26 cellular contexts compared by ENCODE assay signal in genomic region chr1:226604846-226605572, GRCh38. TPM values are rescaled to one million over a fixed set of nuclear protein-coding genes. Genes with fewer than 3 reads are reported as not detected.
DNase-seq lines count a peak whose midpoint lies in the region; ATAC-seq and TF ChIP-seq lines count a peak whose summit lies in the region.
"Had no signal": no experiment of that assay in that cellular context is flagged by ENCODE, and none has a peak within 500 bp of the region (broad histone marks: within the 10 kb centered on the region; RNA-seq: fewer than 3 reads in every experiment).

No MANE protein-coding gene starts in this region.

- no peak for DNase-seq in Caco-2
- no peak for DNase-seq in NT2/D1 (ENCODE audit: low read depth, low spot score)
- peak; percentile 38 for DNase-seq in fibroblast of mammary gland (ENCODE audit: low read depth)
- no peak for DNase-seq in neuronal stem cell (ENCODE audit: low spot score)
- DNase-seq in amniotic stem cell (lab: John Stamatoyannopoulos, UW), result no peak
- DNase-seq: activated CD4-positive, alpha-beta T cell treated with anti-CD3 and anti-CD28 coated beads, Interleukin-2, amount 50 U/mL, for 48 hours; activated naive CD4-positive, alpha-beta T cell treated with anti-CD3 and anti-CD28 coated beads, Interleukin-2, amount 50 U/mL, for 16 hours; activated T-cell treated with anti-CD3 and anti-CD28 coated beads, Interleukin-2, amount 50 U/mL, for 1 hour; CD4-positive, CD25-positive, alpha-beta regulatory T cell; dermis blood vessel endothelial cell; DMS53; KBM-7; MV-4-11; naive B cell; NCI-H2029; NCI-H345; PC-3; stimulated activated CD8-positive, alpha-beta memory T cell treated with anti-CD3 and anti-CD28 coated beads, Interleukin-4, amount 100 ng/mL, for 48 hours; WERI-Rb-1 had no signal

- H3K14ac ChIP-seq in neuronal stem cell (ENCODE audit: low read length), result no peak overlapping the region

- H3K4me1 ChIP-seq in Caco-2 (peaks cover 11% of the 10 kb centered on the region), NT2/D1 (ENCODE audit: insufficient read depth, insufficient read length) (peaks cover 64% of the 10 kb centered on the region), neuronal stem cell (ENCODE audit: control insufficient read depth in 2 of 2, insufficient read depth in 1 of 2, low read depth in 1 of 2, low read length in 2 of 2) (peaks cover 3 to 30% of the 10 kb centered on the region in 2 donors)

- peak overlapping the region; percentile 69 for H3K9ac ChIP-seq in NT2/D1 (ENCODE audit: insufficient read length, low read depth)
- H3K9ac ChIP-seq in neuronal stem cell (ENCODE audit: low read depth, low read length, poor library complexity), result peak overlapping the region; percentile 67

- peak overlapping the region; percentile 21 for H3K4me2 ChIP-seq in neuronal stem cell (ENCODE audit: insufficient read depth, low read length, poor library complexity, severe bottlenecking)

- H3K23ac ChIP-seq in neuronal stem cell (ENCODE audit: low read depth, low read length, poor library complexity), result peak overlapping the region; percentile 23

- H3K4me1 Mint-ChIP-seq in Caco-2 (ENCODE audit: low read depth, unreplicated experiment), result peaks cover 4% of the 10 kb centered on the region

- peak overlapping the region; percentile 96 for H2BK12ac ChIP-seq in neuronal stem cell (ENCODE audit: low read length)

- H3K4me3 ChIP-seq in Caco-2 (ENCODE audit: low read depth, low read length), result no peak overlapping the region
- H3K4me3 ChIP-seq in NT2/D1 (ENCODE audit: insufficient read length, low read depth), result no peak overlapping the region
- H3K4me3 ChIP-seq in fibroblast of mammary gland (ENCODE audit: control insufficient read depth, low read depth, low read length), result no peak overlapping the region
- H3K4me3 ChIP-seq in neuronal stem cell (ENCODE audit: low read length in 2 of 2), result no peak overlapping the region
- H3K4me3 ChIP-seq: left lung, prostate gland had no signal

- POLR2A ChIA-PET in Caco-2 (lab: Charles Lee), result no interaction called here

- no peaks in the 10 kb centered on the region for H3K79me1 ChIP-seq in neuronal stem cell (ENCODE audit: low read depth, low read length)

- no peaks in the 10 kb centered on the region for H3K36me3 ChIP-seq in Caco-2 (ENCODE audit: control insufficient read depth, insufficient read depth, low read length)
- H3K36me3 ChIP-seq in NT2/D1 (ENCODE audit: insufficient read depth, insufficient read length, low read length), result no peaks in the 10 kb centered on the region
- no peaks in the 10 kb centered on the region for H3K36me3 ChIP-seq in neuronal stem cell (replicated peaks in 1 of 2; ENCODE audit: control insufficient read depth in 2 of 2, insufficient read depth in 2 of 2, low read length in 2 of 2)
- H3K36me3 ChIP-seq: left lung, prostate gland, WERI-Rb-1 had no signal

- CTCF ChIA-PET in Caco-2 (lab: Charles Lee), result interaction anchor here (1.2 to 1.6 kb wide), 3 partner anchors 35 to 57 kb away, joined by 3 to 8 read pairs (median 3); partner anchors contain the start of gene STUM

- intact Hi-C loops in Caco-2 (cut with micrococcal nuclease; ENCODE audit: unreplicated experiment), result loop anchor here (2.0 kb wide), 1 partner anchor 56 kb away; the partner anchor contains the start of gene STUM

- no peak overlapping the region for H4K8ac ChIP-seq in neuronal stem cell (ENCODE audit: low read depth, low read length)

- H2AFZ ChIP-seq in neuronal stem cell (ENCODE audit: low read length), result peak overlapping the region; percentile 43

- peak overlapping the region; percentile 80 for H2BK15ac ChIP-seq in neuronal stem cell (ENCODE audit: low read length)

- peak overlapping the region; percentile 97 for H3K18ac ChIP-seq in neuronal stem cell (ENCODE audit: low read length)

- ATAC-seq in HG02642 (IDR thresholded peaks at IDR 0.05; ENCODE audit: poor library complexity, unreplicated experiment) (no peak), GM19395 (IDR thresholded peaks at IDR 0.05; ENCODE audit: unreplicated experiment) (no peak), GM18907 (IDR thresholded peaks at IDR 0.05; ENCODE audit: unreplicated experiment) (no peak)
- ATAC-seq: left lung, PC-3 had no signal

- peaks cover 5% of the 10 kb centered on the region for H3K36me3 Mint-ChIP-seq in Caco-2 (ENCODE audit: insufficient read depth, unreplicated experiment)
- H3K36me3 Mint-ChIP-seq: CD4-positive, CD25-positive, alpha-beta regulatory T cell; naive B cell had no signal

- H2AK5ac ChIP-seq in neuronal stem cell (ENCODE audit: low read depth, low read length), result peak overlapping the region; percentile 69

- H3K27ac ChIP-seq in neuronal stem cell (replicated peaks; ENCODE audit: low read length), result peak overlapping the region; percentile 50
- H3K27ac ChIP-seq: left lung, prostate gland, WERI-Rb-1 had no signal

- H3K9me3 ChIP-seq in Caco-2 (no peaks in the 10 kb centered on the region), NT2/D1 (ENCODE audit: insufficient read depth, low read length) (no peaks in the 10 kb centered on the region), neuronal stem cell (replicated peaks in 1 of 2; ENCODE audit: control insufficient read depth in 2 of 2, insufficient read depth in 1 of 2, low read depth in 1 of 2, low read length in 2 of 2) (no peaks in the 10 kb centered on the region)
- H3K9me3 ChIP-seq: left lung, prostate gland had no signal

- peak overlapping the region; percentile 57 for H4K91ac ChIP-seq in neuronal stem cell (ENCODE audit: low read depth, low read length, poor library complexity)

- peak overlapping the region; percentile 83 for H2BK5ac ChIP-seq in neuronal stem cell (ENCODE audit: low read length)

- no peaks in the 10 kb centered on the region for H3K27me3 ChIP-seq in Caco-2 (replicated peaks; ENCODE audit: control insufficient read depth, insufficient read depth, low read length)
- no peaks in the 10 kb centered on the region for H3K27me3 ChIP-seq in NT2/D1 (ENCODE audit: insufficient read depth, insufficient read length)
- H3K27me3 ChIP-seq in neuronal stem cell (ENCODE audit: control insufficient read depth in 3 of 3, insufficient read depth in 3 of 3, low read depth in 1 of 3, low read length in 3 of 3), result peaks cover 0 to 67% (median 0%) of the 10 kb centered on the region in 3 experiments
- H3K27me3 ChIP-seq: left lung had no signal

- TF ChIP-seq CTCF in Caco-2 (IDR thresholded peaks at IDR 0.05; ENCODE audit: insufficient read depth in 1 of 2, low read depth in 1 of 2, low read length in 1 of 2, severe bottlenecking in 1 of 2, unreplicated experiment in 1 of 2), result no peak
- TF ChIP-seq CTCF in fibroblast of mammary gland (conservative IDR thresholded peaks at IDR 0.05; ENCODE audit: control insufficient read depth, insufficient read depth, low read depth, low read length), result no peak

- no peaks in the 10 kb centered on the region for H3K9me3 Mint-ChIP-seq in Caco-2 (ENCODE audit: unreplicated experiment)
- H3K9me3 Mint-ChIP-seq: CD4-positive, CD25-positive, alpha-beta regulatory T cell; naive B cell had no signal

- no TSS peak for BruUV-seq in Caco-2 (replicated peaks; lab: Mats Ljungman, UMichigan)

- peak overlapping the region; percentile 56 for H3K27ac Mint-ChIP-seq in Caco-2 (ENCODE audit: unreplicated experiment)
- H3K27ac Mint-ChIP-seq: CD4-positive, CD25-positive, alpha-beta regulatory T cell had no signal

- no peak overlapping the region for H3K4me3 Mint-ChIP-seq in Caco-2 (ENCODE audit: unreplicated experiment)
- H3K4me3 Mint-ChIP-seq: CD4-positive, CD25-positive, alpha-beta regulatory T cell had no signal

- H3K27me3 Mint-ChIP-seq in Caco-2 (ENCODE audit: insufficient read depth, unreplicated experiment), result no peaks in the 10 kb centered on the region

- no CpG with 5 or more reads among the region's 9 CpGs for WGBS in neuronal stem cell (ENCODE audit: extremely low coverage in 2 of 2, insufficient read length in 2 of 2, insufficient replicate concordance in 1 of 2), 2 donors

- peak overlapping the region; percentile 35 for H2BK120ac ChIP-seq in neuronal stem cell (ENCODE audit: low read depth, low read length)

- no peak overlapping the region for H3K4ac ChIP-seq in neuronal stem cell (ENCODE audit: low read length)

RNA-seq across cellular contexts. Expression of gene STUM, which starts 56.4 kb away (rescaled TPM):
- total RNA-seq in Caco-2 (2022), result 1.7 and 1.9 TPM in 2 replicates
- polyA plus RNA-seq in neuronal stem cell (2013, experiment 1 of 2), result 0.25 TPM
- 0.28 TPM for polyA plus RNA-seq in neuronal stem cell (2013, experiment 2 of 2)
- total RNA-seq: CD4-positive, CD25-positive, alpha-beta regulatory T cell; T-helper 2 cell treated with Interferon-gamma antibody and Interleukin-4, amounts not matched to agents 100 ng/mL and 5 ng/mL, for 36 hours had no signal
- polyA plus RNA-seq: AG04450 had no signal
